In genomic region chr20:19789009-19789408, GRCh38 we compare ENCODE assay signal across 13 cellular contexts. TPM values are rescaled to one million over a fixed set of nuclear protein-coding genes. Genes with fewer than 3 reads are reported as not detected.
"Had no signal": no experiment of that assay in that cellular context is flagged by ENCODE, and none has a peak within 500 bp of the region (broad histone marks: within the 10 kb centered on the region; RNA-seq: fewer than 3 reads in every experiment).

No MANE protein-coding gene starts in this region.

- H3K27ac ChIP-seq: ascending aorta, dorsolateral prefrontal cortex, parathyroid adenoma had no signal

- H3K4me1 Mint-ChIP-seq: activated T-helper 17 cell treated with anti-CD3 and anti-CD28 coated beads, Interleukin-2, amount 50 U/mL, for 72 hours; stimulated activated effector memory CD8-positive, alpha-beta T cell treated with anti-CD3 and anti-CD28 coated beads, Interleukin-12 subunit alpha, Interleukin-12 subunit beta, amount 100 ng/mL, for 72 hours had no signal

- H3K4me3 Mint-ChIP-seq: activated T-helper 17 cell treated with anti-CD3 and anti-CD28 coated beads, Interleukin-2, amount 50 U/mL, for 72 hours; naive thymus-derived CD4-positive, alpha-beta T cell; stimulated activated effector memory CD8-positive, alpha-beta T cell treated with anti-CD3 and anti-CD28 coated beads, Interleukin-12 subunit alpha, Interleukin-12 subunit beta, amount 100 ng/mL, for 72 hours; T-helper 2 cell treated with Interferon-gamma antibody and Interleukin-4, amounts not matched to agents 5 μg/mL and 100 μg/mL, for 36 hours had no signal

- H3K9ac ChIP-seq: parathyroid adenoma had no signal

- H3K36me3 Mint-ChIP-seq: naive thymus-derived CD4-positive, alpha-beta T cell; stimulated activated effector memory CD8-positive, alpha-beta T cell treated with anti-CD3 and anti-CD28 coated beads, Interleukin-12 subunit alpha, Interleukin-12 subunit beta, amount 100 ng/mL, for 72 hours had no signal

- H3K4me3 ChIP-seq: ascending aorta, dorsolateral prefrontal cortex, mucosa of descending colon had no signal

- DNase-seq: activated naive CD4-positive, alpha-beta T cell treated with Interleukin-2 at 50 U/mL for 16 hours; dorsolateral prefrontal cortex; islet precursor cell; mucosa of descending colon; naive thymus-derived CD4-positive, alpha-beta T cell had no signal

- ATAC-seq: activated CD4-positive, CD25-positive, alpha-beta regulatory T cell treated with anti-CD3 and anti-CD28 coated beads, Interleukin-2, amount 50 U/mL, for 24 hours; activated T-helper 17 cell treated with anti-CD3 and anti-CD28 coated beads, Interleukin-2, amount 50 U/mL, for 72 hours; mucosa of descending colon; naive thymus-derived CD4-positive, alpha-beta T cell; stimulated activated effector memory CD8-positive, alpha-beta T cell treated with anti-CD3 and anti-CD28 coated beads, Interleukin-12 subunit alpha, Interleukin-12 subunit beta, amount 100 ng/mL, for 72 hours had no signal

- H3K27me3 ChIP-seq: ascending aorta, dorsolateral prefrontal cortex had no signal

- FAIRE-seq: bronchial epithelial cell, endometrium had no signal

- H3K27ac Mint-ChIP-seq: activated T-helper 17 cell treated with anti-CD3 and anti-CD28 coated beads, Interleukin-2, amount 50 U/mL, for 72 hours; naive thymus-derived CD4-positive, alpha-beta T cell; stimulated activated effector memory CD8-positive, alpha-beta T cell treated with anti-CD3 and anti-CD28 coated beads, Interleukin-12 subunit alpha, Interleukin-12 subunit beta, amount 100 ng/mL, for 72 hours; T-helper 2 cell treated with Interferon-gamma antibody and Interleukin-4, amounts not matched to agents 5 μg/mL and 100 μg/mL, for 36 hours had no signal

- H3K9me3 Mint-ChIP-seq: activated T-helper 17 cell treated with anti-CD3 and anti-CD28 coated beads, Interleukin-2, amount 50 U/mL, for 72 hours; T-helper 2 cell treated with Interferon-gamma antibody and Interleukin-4, amounts not matched to agents 5 μg/mL and 100 μg/mL, for 36 hours had no signal

- H3K9me3 ChIP-seq: mucosa of descending colon had no signal

RNA-seq across cellular contexts. Expression of gene RIN2, which starts 31.0 kb away (rescaled TPM):
- total RNA-seq: activated T-helper 17 cell treated with anti-CD3 and anti-CD28 coated beads, Interleukin-2, amount 50 U/mL, for 72 hours had no signal
- polyA plus RNA-seq: naive thymus-derived CD4-positive, alpha-beta T cell had no signal
